8 cellular contexts compared by ENCODE assay signal in the genomic region with DNA sequence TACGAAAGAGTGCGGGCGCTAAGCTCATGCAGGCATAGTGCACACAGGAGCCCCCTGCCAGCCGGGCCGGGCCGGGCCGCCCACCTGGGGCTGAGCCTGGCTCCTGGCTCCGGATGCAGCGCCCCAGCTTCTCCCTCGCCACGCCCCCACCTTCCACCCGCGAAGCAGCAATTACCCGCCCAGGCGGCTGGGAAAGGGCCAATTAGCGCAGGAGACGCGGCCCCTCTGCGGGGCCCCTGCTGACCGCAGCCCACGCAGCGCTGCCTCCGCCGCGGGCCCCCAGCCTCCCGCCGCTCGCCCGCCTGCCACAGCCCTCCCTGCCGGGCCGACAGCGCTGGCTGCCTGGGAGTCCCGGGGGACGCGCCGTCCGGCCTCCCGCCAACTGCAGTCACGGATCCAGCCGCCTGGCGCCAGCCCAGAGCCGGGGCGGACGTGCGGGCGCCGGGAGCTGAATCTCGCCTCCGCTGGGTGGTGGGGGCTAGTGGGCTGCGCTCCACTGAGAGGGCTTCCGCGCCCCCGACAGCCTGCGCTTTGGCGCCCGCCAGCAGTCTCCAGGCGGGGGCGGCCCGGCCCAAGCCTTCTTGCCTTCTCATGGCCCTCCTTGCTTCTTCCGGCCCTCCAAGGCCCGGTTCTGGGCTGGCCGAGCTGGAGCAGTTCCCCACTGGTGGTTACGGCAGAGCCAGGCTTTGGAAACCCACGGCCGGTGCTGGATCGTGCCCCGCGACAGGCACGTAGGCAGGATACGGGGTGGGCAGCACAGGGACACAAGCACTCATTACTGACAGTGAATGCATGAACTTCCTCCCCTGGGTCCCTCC. TPM values are rescaled to one million over a fixed set of nuclear protein-coding genes. Genes with fewer than 3 reads are reported as not detected.
A peak's percentile ranks its signal among the peaks of the same experiment; 100 is the strongest.
DNase-seq lines count a peak whose midpoint lies in the region; ATAC-seq lines count a peak whose summit lies in the region.

No MANE protein-coding gene starts in this region.

- H3K4me1 ChIP-seq in mononuclear cell (ENCODE audit: insufficient read depth, low read length): peaks cover 16% of the 10 kb centered on the region

- H3K4me3 ChIP-seq in mononuclear cell (ENCODE audit: low read length): peak overlapping the region; percentile 22

- H3K27me3 ChIP-seq in mononuclear cell (ENCODE audit: insufficient read depth, low read length): peaks cover 23% of the 10 kb centered on the region

- peak; percentile 46 for ATAC-seq in GM19395 (IDR thresholded peaks at IDR 0.05; ENCODE audit: unreplicated experiment)

- no peaks in the 10 kb centered on the region for H3K9me3 ChIP-seq in mononuclear cell (ENCODE audit: low read depth, low read length)

- DNase-seq in AG08395 (ENCODE audit: low spot score): peak; percentile 75
- peak; percentile 74 for DNase-seq in NCI-H2171 (lab: John Stamatoyannopoulos, UW)
- DNase-seq in activated CD8-positive, alpha-beta memory T cell treated with anti-CD3 and anti-CD28 coated beads, Interleukin-2, amount 50 U/mL, for 4 hours: peak; percentile 64
- DNase-seq in epidermal melanocyte (ENCODE audit: insufficient read length, low spot score): peak; percentile 49
- DNase-seq in stimulated activated CD8-positive, alpha-beta memory T cell treated with anti-CD3 and anti-CD28 coated beads, Interleukin-2, amount 100 ng/mL, for 48 hours (ENCODE audit: low read depth in 2 of 2): peak; percentile 77 to 86
- no peak for DNase-seq in putamen (ENCODE audit: low spot score)

RNA-seq across cellular contexts. Expression of gene CBFB, which starts 14.9 kb away (rescaled TPM):
- total RNA-seq in mononuclear cell: 80.5 TPM

RNA-seq across cellular contexts. Expression of gene CES4A, which starts 25.6 kb away (rescaled TPM):
- 5.6 TPM for total RNA-seq in mononuclear cell

RNA-seq across cellular contexts. Expression of gene CES3, which starts 53.0 kb away (rescaled TPM):
- total RNA-seq in mononuclear cell: 0.63 TPM
